ENCODE assay signal across 10 cellular contexts in the genomic region with DNA sequence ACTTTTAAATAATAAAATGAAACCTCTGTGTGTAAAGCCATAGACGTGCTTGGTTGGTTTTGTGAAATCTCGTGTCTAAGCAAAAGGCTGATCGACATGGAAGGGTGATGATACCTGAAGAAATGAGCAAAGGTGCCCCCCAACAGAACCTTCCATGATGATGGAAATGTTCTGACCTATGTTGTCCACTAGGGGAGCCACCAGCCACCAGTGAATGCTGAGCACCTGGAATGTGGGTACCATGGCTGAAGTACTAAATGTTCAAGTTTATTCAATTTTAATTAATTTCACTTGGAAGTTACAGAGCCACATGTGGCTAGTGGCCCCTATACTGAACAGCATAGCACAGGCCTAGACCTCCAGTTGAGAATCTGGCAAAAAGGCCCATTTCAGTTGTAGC.
DNase-seq lines count a peak whose midpoint lies in the region; ATAC-seq and TF ChIP-seq lines count a peak whose summit lies in the region.
"Had no signal": no experiment of that assay in that cellular context is flagged by ENCODE, and none has a peak within 500 bp of the region (broad histone marks: within the 10 kb centered on the region; RNA-seq: fewer than 3 reads in every experiment).

No MANE protein-coding gene starts in this region.

- H3K4me3 Mint-ChIP-seq in glutamatergic neuron (ENCODE audit: unreplicated experiment), result no peak overlapping the region

- H3K27ac Mint-ChIP-seq in glutamatergic neuron (ENCODE audit: unreplicated experiment), result no peak overlapping the region

- H3K27ac ChIP-seq in cardiac muscle cell (no peak overlapping the region), right cardiac atrium (ENCODE audit: low read length) (no peak overlapping the region), upper lobe of left lung (no peak overlapping the region)
- H3K27ac ChIP-seq: C4-2B, prostate gland had no signal

- H3K4me1 ChIP-seq in cardiac muscle cell (ENCODE audit: low read depth) (no peaks in the 10 kb centered on the region), right cardiac atrium (ENCODE audit: control insufficient read depth, insufficient read depth, low read length) (no peaks in the 10 kb centered on the region), upper lobe of left lung (no peaks in the 10 kb centered on the region)
- H3K4me1 ChIP-seq: prostate gland had no signal

- 93% methylated on average over 3 of the region's 3 CpGs for WGBS in right cardiac atrium
- WGBS in upper lobe of left lung, 2 donors, result 91 to 94% methylated on average over 3 of the region's 3 CpGs

- no peak for ATAC-seq in right cardiac atrium
- ATAC-seq in upper lobe of left lung (ENCODE audit: low FRiP score in 2 of 2), result peak in 1 of 2 donors; percentile 34

- TF ChIP-seq CTCF in cardiac muscle cell (IDR thresholded peaks at IDR 0.05; ENCODE audit: low read depth, low read length) (peak; percentile 58), glutamatergic neuron (IDR thresholded peaks at IDR 0.05; ENCODE audit: partially characterized antibody, unreplicated experiment) (peak; percentile 57), upper lobe of left lung (IDR thresholded peaks at IDR 0.05) (peak in 5 of 6 experiments; percentile 10 to 40 (median 24))

- peaks cover 2% of the 10 kb centered on the region for H3K9me3 Mint-ChIP-seq in glutamatergic neuron (ENCODE audit: unreplicated experiment)

- DNase-seq in cardiac muscle cell (ENCODE audit: low read depth in 1 of 2, low spot score in 1 of 2) (peak; percentile 8 to 13), right cardiac atrium (no peak), SK-MEL-5 (ENCODE audit: low read depth, low spot score) (peak; percentile 20), glutamatergic neuron (no peak), upper lobe of left lung (no peak), SHP77 treated with DMSO at 0.1 percent for 48 hours (lab: John Stamatoyannopoulos, UW) (no peak), RKO (ENCODE audit: low spot score) (no peak)
- DNase-seq in stimulated activated CD4-positive, alpha-beta T cell treated with anti-CD3 and anti-CD28 coated beads, Interleukin-12 subunit alpha, Interleukin-12 subunit beta, amount 100 ng/mL, for 4 hours, result no peak

- H3K36me3 ChIP-seq in cardiac muscle cell, result no peaks in the 10 kb centered on the region
- no peaks in the 10 kb centered on the region for H3K36me3 ChIP-seq in upper lobe of left lung
- H3K36me3 ChIP-seq: prostate gland had no signal

- H3K27me3 Mint-ChIP-seq in glutamatergic neuron (ENCODE audit: unreplicated experiment), result no peaks in the 10 kb centered on the region

- no peak for TF ChIP-seq EP300 in upper lobe of left lung (IDR thresholded peaks at IDR 0.05)

- H3K9me3 ChIP-seq in cardiac muscle cell (ENCODE audit: low read depth) (no peaks in the 10 kb centered on the region), right cardiac atrium (ENCODE audit: control insufficient read depth, low read length) (no peaks in the 10 kb centered on the region), upper lobe of left lung (no peaks in the 10 kb centered on the region)
- H3K9me3 ChIP-seq: prostate gland had no signal

- in situ Hi-C loops in SK-MEL-5 (cut with HindIII; ENCODE audit: low pct_unique_long_range_greater_than_20kb, low sequenced_read_pairs), result no loop called here

- TF ChIP-seq POLR2A in upper lobe of left lung (IDR thresholded peaks at IDR 0.05), result no peak

- H3K4me3 ChIP-seq in cardiac muscle cell, result no peak overlapping the region
- no peak overlapping the region for H3K4me3 ChIP-seq in right cardiac atrium (ENCODE audit: low read length)
- H3K4me3 ChIP-seq in upper lobe of left lung, result no peak overlapping the region
- H3K4me3 ChIP-seq: prostate gland had no signal

- H3K36me3 Mint-ChIP-seq in glutamatergic neuron (ENCODE audit: unreplicated experiment), result no peaks in the 10 kb centered on the region

- intact Hi-C loops in right cardiac atrium (cut with DNase I), result loop anchor here in 3 of 4 donors (2.0 to 5.0 kb wide), 2 partner anchors 202 to 206 kb away; a partner anchor contains a TSS

- H3K27me3 ChIP-seq in cardiac muscle cell (no peaks in the 10 kb centered on the region), right cardiac atrium (ENCODE audit: control insufficient read depth, insufficient read depth) (no peaks in the 10 kb centered on the region), upper lobe of left lung (no peaks in the 10 kb centered on the region)

- H3K4me1 Mint-ChIP-seq in glutamatergic neuron (ENCODE audit: low read depth, unreplicated experiment), result peaks cover 1% of the 10 kb centered on the region

Comparison
In these comparisons a context has a peak if more than half of its experiments do, and no peak if none do; other contexts are left out.
1. DNase-seq: peak in cardiac muscle cell (2 of 2) and SK-MEL-5 (single experiment); none in right cardiac atrium (0 of 3), glutamatergic neuron (single experiment), upper lobe of left lung (0 of 2), stimulated activated CD4-positive, alpha-beta T cell treated with anti-CD3 and anti-CD28 coated beads, Interleukin-12 subunit alpha, Interleukin-12 subunit beta, amount 100 ng/mL, for 4 hours (single experiment), SHP77 treated with DMSO at 0.1 percent for 48 hours (single experiment) and RKO (single experiment).
2. Peak in every context shown above with its lines, with median percentiles within 50 percentile points of each other: CTCF ChIP-seq.